24 cellular contexts compared by ENCODE assay signal in genomic region chr9:95719354-95719753, GRCh38.
"Had no signal": no experiment of that assay in that cellular context is flagged by ENCODE, and none has a peak within 500 bp of the region (broad histone marks: within the 10 kb centered on the region; RNA-seq: fewer than 3 reads in every experiment).

No MANE protein-coding gene starts in this region.

- H3K9me3 ChIP-seq: breast epithelium had no signal

- ATAC-seq: activated CD8-positive, alpha-beta memory T cell treated with anti-CD3 and anti-CD28 coated beads, Interleukin-2, amount 10 ng/mL, durations not matched to agents 7 days and 5 days had no signal

- H3K27ac ChIP-seq: breast epithelium, SJSA1 had no signal

- DNase-seq: activated B cell treated with CpG ODN at 0.5 μM for 24 hours; activated CD4-positive, alpha-beta T cell treated with anti-CD3 and anti-CD28 coated beads for 1 hour; activated CD4-positive, alpha-beta T cell treated with anti-CD3 and anti-CD28 coated beads, Interleukin-2, amount 10 ng/mL, durations not matched to agents 24 days and 14 days; activated CD4-positive, alpha-beta T cell treated with anti-CD3 and anti-CD28 coated beads, Interleukin-2, amount 50 U/mL, for 48 hours; activated CD8-positive, alpha-beta memory T cell treated with anti-CD3 and anti-CD28 coated beads, Interleukin-2, amount 10 ng/mL, durations not matched to agents 7 days and 5 days; activated effector memory CD4-positive, alpha-beta T cell treated with Interleukin-2 at 50 U/mL for 16 hours; activated naive CD4-positive, alpha-beta T cell; activated T-cell treated with anti-CD3 and anti-CD28 coated beads, Interleukin-2, amount 50 U/mL, for 24 hours; aorta; caudate nucleus; MM.1S; NCI-H1105; NCI-H1436; NCI-H1694 treated with DMSO at 0.1 percent for 48 hours; NCI-H2029 treated with DMSO at 0.1 percent for 48 hours; NCI-H510A treated with DMSO at 0.1 percent for 48 hours; NCI-H69; SHP77 had no signal

- H3K4me3 ChIP-seq: breast epithelium, SJSA1 had no signal

- H3K36me3 ChIP-seq: breast epithelium, SJSA1 had no signal

- H3K27me3 Mint-ChIP-seq: activated B cell treated with CpG ODN at 0.5 μM for 24 hours; activated naive CD4-positive, alpha-beta T cell treated with anti-CD3 and anti-CD28 coated beads, Interleukin-2, amount 50 U/mL, for 24 hours; activated T-cell treated with anti-CD3 and anti-CD28 coated beads, Interleukin-2, amount 50 U/mL, for 24 hours had no signal

- H3K27me3 ChIP-seq: breast epithelium, SJSA1 had no signal

- H3K4me1 ChIP-seq: breast epithelium had no signal

- H3K27ac Mint-ChIP-seq: activated B cell treated with CpG ODN at 0.5 μM for 24 hours; activated CD4-positive, alpha-beta T cell treated with anti-CD3 and anti-CD28 coated beads, Interleukin-2, amount 10 ng/mL, durations not matched to agents 24 days and 14 days; activated CD8-positive, alpha-beta memory T cell treated with anti-CD3 and anti-CD28 coated beads, Interleukin-2, amount 10 ng/mL, durations not matched to agents 7 days and 5 days; activated naive CD4-positive, alpha-beta T cell treated with anti-CD3 and anti-CD28 coated beads, Interleukin-2, amount 50 U/mL, for 24 hours; activated T-cell treated with anti-CD3 and anti-CD28 coated beads, Interleukin-2, amount 50 U/mL, for 24 hours; activated T-helper 1 cell treated with anti-CD3 and anti-CD28 coated beads, Interleukin-12 subunit alpha, Interleukin-12 subunit beta, Interleukin-2, Interleukin-4 antibody, amounts not matched to agents 30 ng/mL and 10 ng/mL and 1 ng/mL, durations not matched to agents 14 hours and 24 hours and 36 hours; T-helper 1 cell treated with Interleukin-12 subunit alpha and Interleukin-12 subunit beta and Interleukin-4 antibody, amounts not matched to agents 30 μg/mL and 1 μg/mL, for 36 hours had no signal

- FAIRE-seq: RCC 7860 had no signal

- H3K4me3 Mint-ChIP-seq: activated B cell treated with CpG ODN at 0.5 μM for 24 hours; activated CD4-positive, alpha-beta T cell treated with anti-CD3 and anti-CD28 coated beads, Interleukin-2, amount 10 ng/mL, durations not matched to agents 24 days and 14 days; activated CD8-positive, alpha-beta memory T cell treated with anti-CD3 and anti-CD28 coated beads, Interleukin-2, amount 10 ng/mL, durations not matched to agents 7 days and 5 days; activated naive CD4-positive, alpha-beta T cell treated with anti-CD3 and anti-CD28 coated beads, Interleukin-2, amount 50 U/mL, for 24 hours; activated T-cell treated with anti-CD3 and anti-CD28 coated beads, Interleukin-2, amount 50 U/mL, for 24 hours; activated T-helper 1 cell treated with anti-CD3 and anti-CD28 coated beads, Interleukin-12 subunit alpha, Interleukin-12 subunit beta, Interleukin-2, Interleukin-4 antibody, amounts not matched to agents 30 ng/mL and 10 ng/mL and 1 ng/mL, durations not matched to agents 14 hours and 24 hours and 36 hours; T-helper 1 cell treated with Interleukin-12 subunit alpha and Interleukin-12 subunit beta and Interleukin-4 antibody, amounts not matched to agents 30 μg/mL and 1 μg/mL, for 36 hours had no signal
